22 cellular contexts compared by ENCODE assay signal in genomic region chr13:102558029-102558428, GRCh38.
"Had no signal": no experiment of that assay in that cellular context is flagged by ENCODE, and none has a peak within 500 bp of the region (broad histone marks: within the 10 kb centered on the region; RNA-seq: fewer than 3 reads in every experiment).

No MANE protein-coding gene starts in this region.

- H3K4me3 ChIP-seq: esophagus muscularis mucosa, gastroesophageal sphincter, lung, pancreas, right lobe of liver, testis, tibial nerve, upper lobe of right lung had no signal

- DNase-seq: effector memory CD8-positive, alpha-beta T cell; immature natural killer cell; kidney; left cardiac atrium; left ventricle myocardium superior; mesenchymal stem cell; midbrain; occipital lobe; pancreas; right lobe of liver; stimulated activated CD4-positive, alpha-beta T cell treated with anti-CD3 and anti-CD28 coated beads, Interleukin-15, amount 100 ng/mL, for 24 hours; stimulated activated CD4-positive, alpha-beta T cell treated with anti-CD3 and anti-CD28 coated beads, Interleukin-1b, Interleukin-23, amount 100 ng/mL, for 48 hours; stimulated activated CD4-positive, alpha-beta T cell treated with anti-CD3 and anti-CD28 coated beads, Interleukin-4, amount 100 ng/mL, for 24 hours; stimulated activated naive B cell treated with anti-CD40 and anti-IgM and Interleukin-4, amounts not matched to agents 10 μg/mL and 1 μg/mL and 100 μg/mL, for 72 hours; stimulated activated naive CD8-positive, alpha-beta T cell treated with anti-CD3 and anti-CD28 coated beads, Interleukin-15, amount 100 ng/mL, for 72 hours; testis; upper lobe of right lung had no signal

- H3K9me3 ChIP-seq: esophagus muscularis mucosa, gastroesophageal sphincter, pancreas, right lobe of liver, testis, tibial nerve, upper lobe of right lung had no signal

- H3K27ac ChIP-seq: epithelial cell of prostate, esophagus muscularis mucosa, gastroesophageal sphincter, pancreas, right lobe of liver, testis, tibial nerve, upper lobe of right lung had no signal

- H3K36me3 ChIP-seq: esophagus muscularis mucosa, gastroesophageal sphincter, pancreas, right lobe of liver, tibial nerve, upper lobe of right lung had no signal

- H3K27me3 ChIP-seq: esophagus muscularis mucosa, gastroesophageal sphincter, pancreas, right lobe of liver, testis, tibial nerve, upper lobe of right lung had no signal
